10 cellular contexts compared by ENCODE assay signal in genomic region chr17:8654822-8655221, GRCh38.
"Had no signal": no experiment of that assay in that cellular context is flagged by ENCODE, and none has a peak within 500 bp of the region (broad histone marks: within the 10 kb centered on the region; RNA-seq: fewer than 3 reads in every experiment).

No MANE protein-coding gene starts in this region.

- H3K4me3 ChIP-seq: GM23248, HAP-1 had no signal

- H3K4me3 Mint-ChIP-seq: HFFc6, IgD-negative memory B cell had no signal

- H2AFZ ChIP-seq: GM23248 had no signal

- H3K9ac ChIP-seq: GM23248 had no signal

- ATAC-seq: HCT116, HepG2 had no signal

- H3K27ac ChIP-seq: GM23248, HL-60 had no signal

- H3K4me1 Mint-ChIP-seq: IgD-negative memory B cell had no signal

- H3K36me3 Mint-ChIP-seq: IgD-negative memory B cell had no signal

- H3K27ac Mint-ChIP-seq: HFFc6, IgD-negative memory B cell had no signal

- DNase-seq: GM23248, GOT3, H7, HFFc6, KBM-7 had no signal

- H3K4me1 ChIP-seq: HAP-1 had no signal

- H3K36me3 ChIP-seq: HAP-1 had no signal

- H3K9me3 ChIP-seq: HAP-1 had no signal
